In genomic region chr2:238155051-238155760, GRCh38 we compare ENCODE assay signal across 20 cellular contexts. TPM values are rescaled to one million over a fixed set of nuclear protein-coding genes. Genes with fewer than 3 reads are reported as not detected.
A peak's percentile ranks its signal among the peaks of the same experiment; 100 is the strongest.
DNase-seq lines count a peak whose midpoint lies in the region; ATAC-seq, FAIRE-seq and TF ChIP-seq lines count a peak whose summit lies in the region.
"Had no signal": no experiment of that assay in that cellular context is flagged by ENCODE, and none has a peak within 500 bp of the region (broad histone marks: within the 10 kb centered on the region; RNA-seq: fewer than 3 reads in every experiment).

No MANE protein-coding gene starts in this region.

- ATAC-seq in stimulated activated naive CD8-positive, alpha-beta T cell treated with anti-CD3 and anti-CD28 coated beads, Interleukin-15, amount 100 ng/mL, for 72 hours, result no peak
- ATAC-seq: foreskin keratinocyte, left lung, T-helper 17 cell had no signal

- WGBS in sigmoid colon, 2 donors, result 84 to 88% methylated on average over 19 of the region's 19 CpGs

- H3K4me3 ChIP-seq in bronchial epithelial cell (ENCODE audit: low read depth, low read length), result no peak overlapping the region
- no peak overlapping the region for H3K4me3 ChIP-seq in sigmoid colon
- H3K4me3 ChIP-seq: left lung, pancreas had no signal

- H3K9me3 Mint-ChIP-seq in stimulated activated naive CD8-positive, alpha-beta T cell treated with anti-CD3 and anti-CD28 coated beads, Interleukin-15, amount 100 ng/mL, for 72 hours, result peaks cover 0 to 10% of the 10 kb centered on the region in 2 donors

- intact Hi-C loops in sigmoid colon (cut with DNase I), result no loop called here

- TF ChIP-seq CTCF in bronchial epithelial cell (IDR thresholded peaks at IDR 0.05; ENCODE audit: insufficient read depth, low read length, severe bottlenecking) (no peak), sigmoid colon (IDR thresholded peaks at IDR 0.05) (no peak)

- H3K27ac Mint-ChIP-seq in stimulated activated naive CD8-positive, alpha-beta T cell treated with anti-CD3 and anti-CD28 coated beads, Interleukin-15, amount 100 ng/mL, for 72 hours, result no peak overlapping the region
- H3K27ac Mint-ChIP-seq: CD4-positive, alpha-beta memory T cell; T-helper 17 cell had no signal

- no peaks in the 10 kb centered on the region for H3K27me3 ChIP-seq in bronchial epithelial cell (ENCODE audit: control insufficient read depth, insufficient read depth, low read length)
- H3K27me3 ChIP-seq in sigmoid colon, result peaks cover 8 to 22% (median 17%) of the 10 kb centered on the region in 3 donors
- H3K27me3 ChIP-seq: pancreas had no signal

- peak; percentile 46 for DNase-seq in EL
- no peak for DNase-seq in bronchial epithelial cell (ENCODE audit: low read depth)
- peak; percentile 87 for DNase-seq in hepatic stellate cell (ENCODE audit: low spot score)
- DNase-seq in sigmoid colon, result no peak
- no peak for DNase-seq in NCI-H446 (lab: John Stamatoyannopoulos, UW)
- DNase-seq in stimulated activated naive CD8-positive, alpha-beta T cell treated with anti-CD3 and anti-CD28 coated beads, Interleukin-15, amount 100 ng/mL, for 72 hours, result no peak
- DNase-seq in SK-N-DZ (ENCODE audit: low spot score), result no peak
- DNase-seq in NCI-H446 treated with DMSO at 0.1 percent for 48 hours (lab: John Stamatoyannopoulos, UW), result no peak
- DNase-seq: activated naive CD4-positive, alpha-beta T cell treated with Interleukin-2 at 50 U/mL for 16 hours; CD4-positive, alpha-beta memory T cell; foreskin keratinocyte; NCI-H2171; OCI-M1; stimulated activated CD4-positive, alpha-beta T cell treated with anti-CD3 and anti-CD28 coated beads, Interleukin-4, amount 100 ng/mL, for 24 hours; stimulated activated naive CD4-positive, alpha-beta T cell treated with Interleukin-2 at 50 U/mL for 16 hours; T-helper 17 cell had no signal

- H3K4me1 Mint-ChIP-seq in stimulated activated naive CD8-positive, alpha-beta T cell treated with anti-CD3 and anti-CD28 coated beads, Interleukin-15, amount 100 ng/mL, for 72 hours, result peaks cover 12% of the 10 kb centered on the region

- no peaks in the 10 kb centered on the region for H3K9me3 ChIP-seq in sigmoid colon
- H3K9me3 ChIP-seq: left lung, pancreas had no signal

- FAIRE-seq in bronchial epithelial cell (lab: Jason Lieb, UNC), result peak; percentile 43
- FAIRE-seq: colon, pancreas had no signal

- H3K27ac ChIP-seq in sigmoid colon, result peak overlapping the region in 3 of 4 donors; percentile 21 to 45 (median 25)
- H3K27ac ChIP-seq: foreskin keratinocyte, left lung, pancreas had no signal

- peaks cover 13% of the 10 kb centered on the region for H3K27me3 Mint-ChIP-seq in stimulated activated naive CD8-positive, alpha-beta T cell treated with anti-CD3 and anti-CD28 coated beads, Interleukin-15, amount 100 ng/mL, for 72 hours

- TF ChIP-seq EP300 in sigmoid colon (IDR thresholded peaks at IDR 0.05), result no peak

- no peak overlapping the region for H3K4me3 Mint-ChIP-seq in stimulated activated naive CD8-positive, alpha-beta T cell treated with anti-CD3 and anti-CD28 coated beads, Interleukin-15, amount 100 ng/mL, for 72 hours
- H3K4me3 Mint-ChIP-seq: CD4-positive, alpha-beta memory T cell; T-helper 17 cell had no signal

- no peak for TF ChIP-seq POLR2A in sigmoid colon (IDR thresholded peaks at IDR 0.05)

- peaks cover 0 to 16% (median 13%) of the 10 kb centered on the region in 4 donors for H3K4me1 ChIP-seq in sigmoid colon
- H3K4me1 ChIP-seq: foreskin keratinocyte, pancreas had no signal

- H3K36me3 ChIP-seq in bronchial epithelial cell (ENCODE audit: control insufficient read depth, insufficient read depth, low read length) (no peaks in the 10 kb centered on the region), sigmoid colon (no peaks in the 10 kb centered on the region)
- H3K36me3 ChIP-seq: left lung, pancreas had no signal

RNA-seq across cellular contexts. Expression of gene ERFE, which starts 3.6 kb away (rescaled TPM):
- total RNA-seq in bronchial epithelial cell, result 4.2 and 5.8 TPM in 2 replicates
- under 1 TPM in 2 of 4 donors, not detected in 2; 0.49 to 0.71 TPM for total RNA-seq in sigmoid colon
- polyA plus RNA-seq in sigmoid colon, result under 1 TPM in 1 of 3 donors, not detected in 2; 0.42 TPM
- polyA plus RNA-seq in SK-N-DZ (2014; cell fraction: cytosol; rRNA removed), result 4.6 and 6.2 TPM in 2 replicates
- polyA plus RNA-seq in SK-N-DZ (2014; cell fraction: nucleus; rRNA removed), result 4.9 and 13.2 TPM in 2 replicates
- total RNA-seq: CD4-positive, alpha-beta memory T cell; T-helper 17 cell had no signal
- polyA plus RNA-seq: CD4-positive, alpha-beta memory T cell had no signal

RNA-seq across cellular contexts. Expression of gene KLHL30, which starts 16.7 kb away (rescaled TPM):
- total RNA-seq in bronchial epithelial cell (0.26 and 0.38 TPM in 2 replicates), sigmoid colon (1 to 10 TPM in 1 of 4 donors, under 1 TPM in 3; 0.49 to 3.6 (median 0.76) TPM)
- polyA plus RNA-seq in sigmoid colon, result under 1 TPM in 1 of 3 donors, not detected in 2; 0.19 TPM
- polyA plus RNA-seq in SK-N-DZ (2014; cell fraction: cytosol; rRNA removed), result 4.3 and 6.4 TPM in 2 replicates
- polyA plus RNA-seq in SK-N-DZ (2014; cell fraction: nucleus; rRNA removed), result 6.6 and 8.2 TPM in 2 replicates
- total RNA-seq: CD4-positive, alpha-beta memory T cell; foreskin keratinocyte; T-helper 17 cell had no signal
- polyA plus RNA-seq: CD4-positive, alpha-beta memory T cell; foreskin keratinocyte had no signal

RNA-seq across cellular contexts. Expression of gene ILKAP, which starts 48.3 kb away (rescaled TPM):
- total RNA-seq in bronchial epithelial cell (25.0 and 31.4 TPM in 2 replicates), sigmoid colon (10 to 100 TPM; 32.2 to 57.3 (median 45.3) TPM)
- polyA plus RNA-seq in sigmoid colon, result 10 to 100 TPM; 26.4 to 40.6 (median 28.0) TPM
- 35.3 and 40.2 TPM in 2 replicates for polyA plus RNA-seq in SK-N-DZ (2014; cell fraction: cytosol; rRNA removed)
- 75.5 and 77.4 TPM in 2 replicates for polyA plus RNA-seq in SK-N-DZ (2014; cell fraction: nucleus; rRNA removed)

RNA-seq across cellular contexts. Expression of gene ESPNL, which starts 55.1 kb away (rescaled TPM):
- under 0.01 TPM in 1 of 2 replicates, not detected in the other for total RNA-seq in bronchial epithelial cell
- 1 to 10 TPM in 1 of 4 donors, under 1 TPM in 2, not detected in 1; 0.36 to 2.0 (median 0.49) TPM for total RNA-seq in sigmoid colon
- polyA plus RNA-seq in sigmoid colon, result under 1 TPM in 1 of 3 donors, not detected in 2; 0.67 TPM
- polyA plus RNA-seq in SK-N-DZ (2014; cell fraction: cytosol; rRNA removed), result 10.9 and 11.8 TPM in 2 replicates
- polyA plus RNA-seq in SK-N-DZ (2014; cell fraction: nucleus; rRNA removed), result 29.8 and 39.1 TPM in 2 replicates
- total RNA-seq: MCF 10A had no signal
- polyA plus RNA-seq: CD4-positive, alpha-beta memory T cell had no signal

Comparison
In these comparisons a context has a peak if more than half of its experiments do, and no peak if none do; other contexts are left out.
1. DNase-seq: peak in EL (single experiment) and hepatic stellate cell (single experiment); none in bronchial epithelial cell (single experiment), sigmoid colon (single experiment), NCI-H446 (0 of 2), stimulated activated naive CD8-positive, alpha-beta T cell treated with anti-CD3 and anti-CD28 coated beads, Interleukin-15, amount 100 ng/mL, for 72 hours (0 of 2), SK-N-DZ (single experiment) and NCI-H446 treated with DMSO at 0.1 percent for 48 hours (single experiment).